In genomic region chr22:24594569-24595120, GRCh38 we compare ENCODE assay signal across 18 cellular contexts. TPM values are rescaled to one million over a fixed set of nuclear protein-coding genes. Genes with fewer than 3 reads are reported as not detected.
DNase-seq lines count a peak whose midpoint lies in the region; ATAC-seq and TF ChIP-seq lines count a peak whose summit lies in the region.
"Had no signal": no experiment of that assay in that cellular context is flagged by ENCODE, and none has a peak within 500 bp of the region (broad histone marks: within the 10 kb centered on the region; RNA-seq: fewer than 3 reads in every experiment).

No MANE protein-coding gene starts in this region.

- H3K36me3 ChIP-seq in BLaER1 (no peaks in the 10 kb centered on the region), osteoblast (ENCODE audit: insufficient read depth, low read length) (no peaks in the 10 kb centered on the region), psoas muscle (ENCODE audit: insufficient read depth in 1 of 2, low read depth in 1 of 2) (peaks cover 0 to under 1% of the 10 kb centered on the region in 2 donors), esophagus squamous epithelium (peaks cover 0 to 2% (median 0%) of the 10 kb centered on the region in 3 donors)

- H3K9me3 Mint-ChIP-seq in effector memory CD8-positive, alpha-beta T cell: no peaks in the 10 kb centered on the region

- H3K27ac Mint-ChIP-seq in effector memory CD8-positive, alpha-beta T cell: no peak overlapping the region
- H3K27ac Mint-ChIP-seq: naive B cell had no signal

- no peak overlapping the region for H3K4me3 Mint-ChIP-seq in effector memory CD8-positive, alpha-beta T cell

- 63 to 78% (median 65%) methylated on average over 7 of the region's 7 CpGs for WGBS in psoas muscle, 3 donors
- WGBS in esophagus squamous epithelium, 2 donors: 50 to 62% methylated on average over 2 of the region's 7 CpGs

- H4K20me1 ChIP-seq in BLaER1 (peaks cover 32% of the 10 kb centered on the region; the same call in 1 of the 2 replicates), osteoblast (ENCODE audit: insufficient read depth, low read length) (no peaks in the 10 kb centered on the region)

- TF ChIP-seq CTCF in LNCaP clone FGC (IDR thresholded peaks at IDR 0.05; ENCODE audit: control insufficient read depth, extremely low read depth, insufficient read depth) (no peak), osteoblast (IDR thresholded peaks at IDR 0.05; ENCODE audit: extremely low read depth, low read depth, low read length) (no peak), psoas muscle (IDR thresholded peaks at IDR 0.05) (no peak), esophagus squamous epithelium (IDR thresholded peaks at IDR 0.05) (no peak)

- peaks cover 0 to 5% of the 10 kb centered on the region in 2 donors for H3K27me3 Mint-ChIP-seq in effector memory CD8-positive, alpha-beta T cell

- DNase-seq in LNCaP clone FGC (ENCODE audit: low read depth) (peak; percentile 63), left kidney (ENCODE audit: low read depth, low spot score) (peak; percentile 33), osteoblast (ENCODE audit: insufficient read length, low spot score, missing footprints) (peak; percentile 54), psoas muscle (no peak), NCI-H1694 treated with DMSO at 0.1 percent for 48 hours (lab: John Stamatoyannopoulos, UW) (no peak), esophagus squamous epithelium (lab: John Stamatoyannopoulos, UW) (no peak)
- no peak for DNase-seq in effector memory CD8-positive, alpha-beta T cell
- DNase-seq: activated CD4-positive, alpha-beta T cell treated with anti-CD3 and anti-CD28 coated beads for 48 hours; activated CD8-positive, alpha-beta memory T cell treated with anti-CD3 and anti-CD28 coated beads, Interleukin-2, amount 50 U/mL, for 4 hours; activated effector memory CD4-positive, alpha-beta T cell treated with anti-CD3 and anti-CD28 coated beads, Interleukin-2, amount 50 U/mL, for 16 hours; dorsolateral prefrontal cortex; naive B cell; NCI-H1048; NCI-H2081 treated with DMSO at 0.1 percent for 48 hours; NCI-H526 treated with DMSO at 0.1 percent for 48 hours; stimulated activated CD4-positive, alpha-beta T cell treated with anti-CD3 and anti-CD28 coated beads, Interleukin-2, amount 100 ng/mL, for 48 hours had no signal

- no peaks in the 10 kb centered on the region for H3K79me2 ChIP-seq in osteoblast (ENCODE audit: insufficient read depth, low read length)

- H3K27me3 ChIP-seq in BLaER1 (peaks cover 29% of the 10 kb centered on the region), osteoblast (ENCODE audit: insufficient read depth, low read length) (no peaks in the 10 kb centered on the region), psoas muscle (ENCODE audit: insufficient read depth in 3 of 3, low read length in 2 of 3) (no peaks in the 10 kb centered on the region), esophagus squamous epithelium (no peaks in the 10 kb centered on the region)
- H3K27me3 ChIP-seq: dorsolateral prefrontal cortex had no signal

- peak overlapping the region; percentile 81 for H3K4me2 ChIP-seq in BLaER1
- no peak overlapping the region for H3K4me2 ChIP-seq in osteoblast (ENCODE audit: insufficient read depth, low read length)

- H3K27ac ChIP-seq in BLaER1 (no peak overlapping the region), osteoblast (ENCODE audit: low read depth, low read length) (no peak overlapping the region), psoas muscle (no peak overlapping the region), esophagus squamous epithelium (no peak overlapping the region)

- H3K4me1 Mint-ChIP-seq in effector memory CD8-positive, alpha-beta T cell (ENCODE audit: low read depth in 2 of 2): peaks cover 5 to 12% of the 10 kb centered on the region in 2 donors

- H3K4me1 ChIP-seq in BLaER1 (peaks cover 50% of the 10 kb centered on the region), osteoblast (ENCODE audit: insufficient read depth, low read length) (peaks cover 7% of the 10 kb centered on the region), psoas muscle (no peaks in the 10 kb centered on the region), esophagus squamous epithelium (peaks cover 12 to 39% (median 25%) of the 10 kb centered on the region in 3 donors)

- no peak for TF ChIP-seq POLR2A in esophagus squamous epithelium (IDR thresholded peaks at IDR 0.05)

- H3K4me3 ChIP-seq in BLaER1 (no peak overlapping the region), LNCaP clone FGC (ENCODE audit: low read depth, low read length) (peak overlapping the region; percentile 41), osteoblast (ENCODE audit: insufficient read depth, low read length) (no peak overlapping the region), psoas muscle (no peak overlapping the region), esophagus squamous epithelium (no peak overlapping the region)
- H3K4me3 ChIP-seq: dorsolateral prefrontal cortex, lung had no signal

- H3K9ac ChIP-seq in BLaER1: peak overlapping the region; percentile 29; the same call in 1 of the 2 replicates

- no peak overlapping the region for H2AFZ ChIP-seq in osteoblast (ENCODE audit: low read length)

- ATAC-seq in psoas muscle: no peak
- no peak for ATAC-seq in effector memory CD8-positive, alpha-beta T cell (replicated peaks)

- H3K9me3 ChIP-seq in BLaER1 (no peaks in the 10 kb centered on the region), osteoblast (ENCODE audit: low read depth, low read length) (no peaks in the 10 kb centered on the region), psoas muscle (no peaks in the 10 kb centered on the region), esophagus squamous epithelium (no peaks in the 10 kb centered on the region)

- no peaks in the 10 kb centered on the region for H3K36me3 Mint-ChIP-seq in effector memory CD8-positive, alpha-beta T cell (ENCODE audit: insufficient read depth)
- H3K36me3 Mint-ChIP-seq: naive B cell had no signal

- intact Hi-C loops in psoas muscle (cut with DNase I) (no loop called here), esophagus squamous epithelium (cut with DNase I) (no loop called here)

RNA-seq across cellular contexts. Expression of gene LRRC75B, which starts 1.8 kb away (rescaled TPM):
- total RNA-seq in osteoblast: 5.1 and 8.5 TPM in 2 replicates
- 1 to 10 TPM in 3 of 4 donors, under 1 TPM in 1; 0.93 to 4.1 (median 2.7) TPM for total RNA-seq in psoas muscle
- 1 to 10 TPM in 2 of 3 donors, under 1 TPM in 1; 0.99 to 3.9 (median 2.0) TPM for polyA plus RNA-seq in psoas muscle
- total RNA-seq in esophagus squamous epithelium: 10 to 100 TPM in 1 of 4 donors, 1 to 10 TPM in 3; 4.0 to 20.4 (median 7.8) TPM

RNA-seq across cellular contexts. Expression of gene GGT1, which starts 8.3 kb away (rescaled TPM):
- 0.36 and 0.59 TPM in 2 replicates for total RNA-seq in osteoblast
- total RNA-seq in psoas muscle: 1 to 10 TPM in 2 of 4 donors, under 1 TPM in 2; 0.71 to 2.6 (median 1.7) TPM
- 1 to 10 TPM in 1 of 3 donors, under 1 TPM in 2; 0.52 to 1.3 (median 0.97) TPM for polyA plus RNA-seq in psoas muscle
- total RNA-seq in esophagus squamous epithelium: 1 to 10 TPM in 3 of 4 donors, under 1 TPM in 1; 0.61 to 7.7 (median 1.2) TPM

RNA-seq across cellular contexts. Expression of gene SNRPD3, which starts 38.8 kb away (rescaled TPM):
- total RNA-seq in osteoblast (51.9 and 57.5 TPM in 2 replicates), psoas muscle (10 to 100 TPM; 68.8 to 90.5 (median 75.8) TPM), esophagus squamous epithelium (100 to 1,000 TPM; 107 to 176 (median 152) TPM)
- 100 to 1,000 TPM in 2 of 3 donors, 10 to 100 TPM in 1; 82.7 to 129 (median 110) TPM for polyA plus RNA-seq in psoas muscle

RNA-seq across cellular contexts. Expression of gene GUCD1, which starts 39.7 kb away (rescaled TPM):
- total RNA-seq in osteoblast (146 and 155 TPM in 2 replicates), psoas muscle (100 to 1,000 TPM; 114 to 232 (median 181) TPM), esophagus squamous epithelium (10 to 100 TPM; 48.2 to 98.8 (median 76.2) TPM)
- 100 to 1,000 TPM; 137 to 180 (median 151) TPM for polyA plus RNA-seq in psoas muscle

Comparison
In these comparisons a context has a peak if more than half of its experiments do, and no peak if none do; other contexts are left out.
1. DNase-seq: peak in LNCaP clone FGC (single experiment), left kidney (single experiment) and osteoblast (single experiment); none in psoas muscle (0 of 2), NCI-H1694 treated with DMSO at 0.1 percent for 48 hours (single experiment), esophagus squamous epithelium (single experiment) and effector memory CD8-positive, alpha-beta T cell (0 of 3).